ENCODE assay signal across 11 cellular contexts in genomic region chr22:41825376-41825775, GRCh38. TPM values are rescaled to one million over a fixed set of nuclear protein-coding genes. Genes with fewer than 3 reads are reported as not detected.
DNase-seq lines count a peak whose midpoint lies in the region; ATAC-seq, FAIRE-seq and TF ChIP-seq lines count a peak whose summit lies in the region.
"Had no signal": no experiment of that assay in that cellular context is flagged by ENCODE, and none has a peak within 500 bp of the region (broad histone marks: within the 10 kb centered on the region; RNA-seq: fewer than 3 reads in every experiment).

No MANE protein-coding gene starts in this region.

- H3K4me1 ChIP-seq in astrocyte (ENCODE audit: insufficient read depth, low read length) (peaks cover 24% of the 10 kb centered on the region), tibial nerve (peaks cover 0 to 32% (median 24%) of the 10 kb centered on the region in 4 donors)

- no peak for TF ChIP-seq EP300 in tibial nerve (IDR thresholded peaks at IDR 0.05)

- peak overlapping the region; percentile 43 for H3K4me2 ChIP-seq in astrocyte (ENCODE audit: low read length)

- H3K9me3 Mint-ChIP-seq in activated naive CD4-positive, alpha-beta T cell treated with anti-CD3 and anti-CD28 coated beads, Interleukin-2, amount 50 U/mL, for 24 hours = no peaks in the 10 kb centered on the region
- H3K9me3 Mint-ChIP-seq in activated naive CD4-positive, alpha-beta T cell treated with anti-CD3 and anti-CD28 coated beads, Interleukin-2, amount 10 ng/mL, durations not matched to agents 7 days and 5 days = peaks cover 3% of the 10 kb centered on the region
- H3K9me3 Mint-ChIP-seq in astrocyte (ENCODE audit: unreplicated experiment) (peaks cover 2% of the 10 kb centered on the region), memory B cell (no peaks in the 10 kb centered on the region)

- H3K36me3 ChIP-seq in astrocyte (ENCODE audit: insufficient read depth, low read length) (no peaks in the 10 kb centered on the region), tibial nerve (no peaks in the 10 kb centered on the region)

- no peaks in the 10 kb centered on the region for H3K9me3 ChIP-seq in astrocyte (ENCODE audit: insufficient read depth, low read depth, low read length)
- no peaks in the 10 kb centered on the region for H3K9me3 ChIP-seq in tibial nerve

- H3K27ac ChIP-seq in astrocyte (ENCODE audit: low read depth, low read length) (no peak overlapping the region), tibial nerve (peak overlapping the region; percentile 9 to 85 (median 62))

- H3K27me3 ChIP-seq in astrocyte (ENCODE audit: insufficient read depth, low read length) (no peaks in the 10 kb centered on the region), tibial nerve (no peaks in the 10 kb centered on the region)

- H3K27ac Mint-ChIP-seq in activated naive CD4-positive, alpha-beta T cell treated with anti-CD3 and anti-CD28 coated beads, Interleukin-2, amount 50 U/mL, for 24 hours = peak overlapping the region; percentile 76
- H3K27ac Mint-ChIP-seq in activated naive CD4-positive, alpha-beta T cell treated with anti-CD3 and anti-CD28 coated beads, Interleukin-2, amount 10 ng/mL, durations not matched to agents 7 days and 5 days = no peak overlapping the region
- H3K27ac Mint-ChIP-seq in astrocyte (ENCODE audit: unreplicated experiment) (no peak overlapping the region), memory B cell (peak overlapping the region; percentile 3)

- CTCF ChIA-PET in activated naive CD4-positive, alpha-beta T cell treated with anti-CD3 and anti-CD28 coated beads, Interleukin-2, amount 10 ng/mL, durations not matched to agents 7 days and 5 days (lab: Charles Lee) = interaction anchor here (1.5 kb wide), 1 partner anchor 115 kb away, joined by 5 read pairs; no protein-coding TSS in a partner anchor

- intact Hi-C loops in left colon (cut with DNase I, micrococcal nuclease) = no loop called here

- H3K4me3 ChIP-seq in astrocyte (ENCODE audit: insufficient read depth, low read depth, low read length) (no peak overlapping the region), tibial nerve (no peak overlapping the region)

- no peaks in the 10 kb centered on the region for H3K79me2 ChIP-seq in astrocyte (ENCODE audit: insufficient read depth, low read length)

- no peak for DNase-seq in activated naive CD4-positive, alpha-beta T cell treated with anti-CD3 and anti-CD28 coated beads, Interleukin-2, amount 10 ng/mL, durations not matched to agents 7 days and 5 days
- DNase-seq in astrocyte (ENCODE audit: low read depth) = peak; percentile 41
- DNase-seq in memory B cell (ENCODE audit: low spot score in 2 of 2) = no peak
- no peak for DNase-seq in tibial nerve (ENCODE audit: low spot score in 2 of 2)
- no peak for DNase-seq in left colon
- no peak for DNase-seq in GM13977 (ENCODE audit: low spot score)
- DNase-seq in SW480 (ENCODE audit: low spot score) = no peak
- DNase-seq: NCI-H1092, NCI-H526 treated with DMSO at 0.1 percent for 48 hours, SHP77 treated with DMSO at 0.1 percent for 48 hours had no signal

- H4K20me1 ChIP-seq in astrocyte (ENCODE audit: insufficient read depth, low read length) = no peaks in the 10 kb centered on the region

- ATAC-seq in memory B cell (ENCODE audit: low read depth) (no peak), left colon (no peak)

- in situ Hi-C loops in GM13977 (cut with MboI; ENCODE audit: low pct_unique_long_range_greater_than_20kb, low sequenced_read_pairs, unreplicated experiment) = no loop called here

- no peak for TF ChIP-seq POLR2A in tibial nerve (IDR thresholded peaks at IDR 0.05)

- no peak overlapping the region for H2AFZ ChIP-seq in astrocyte (ENCODE audit: low read depth, low read length)

- H3K9ac ChIP-seq in astrocyte (ENCODE audit: low read length) = peak overlapping the region; percentile 18

- FAIRE-seq in astrocyte (lab: Jason Lieb, UNC) = no peak

- 51 to 55% methylated on average over 7 of the region's 7 CpGs for WGBS in tibial nerve, 2 donors

- H3K27me3 Mint-ChIP-seq in activated naive CD4-positive, alpha-beta T cell treated with anti-CD3 and anti-CD28 coated beads, Interleukin-2, amount 50 U/mL, for 24 hours = no peaks in the 10 kb centered on the region
- no peaks in the 10 kb centered on the region for H3K27me3 Mint-ChIP-seq in activated naive CD4-positive, alpha-beta T cell treated with anti-CD3 and anti-CD28 coated beads, Interleukin-2, amount 10 ng/mL, durations not matched to agents 7 days and 5 days
- H3K27me3 Mint-ChIP-seq in astrocyte (ENCODE audit: low read depth, unreplicated experiment) (no peaks in the 10 kb centered on the region), memory B cell (no peaks in the 10 kb centered on the region)

- TF ChIP-seq CTCF in astrocyte (IDR thresholded peaks at IDR 0.05; ENCODE audit: insufficient read depth, low read depth, low read length) (no peak), tibial nerve (IDR thresholded peaks at IDR 0.05) (no peak), GM13977 (IDR thresholded peaks at IDR 0.05; ENCODE audit: extremely low read depth, insufficient read depth, missing control alignments) (no peak)

- H3K4me1 Mint-ChIP-seq in activated naive CD4-positive, alpha-beta T cell treated with anti-CD3 and anti-CD28 coated beads, Interleukin-2, amount 50 U/mL, for 24 hours = peaks cover 42% of the 10 kb centered on the region
- H3K4me1 Mint-ChIP-seq in activated naive CD4-positive, alpha-beta T cell treated with anti-CD3 and anti-CD28 coated beads, Interleukin-2, amount 10 ng/mL, durations not matched to agents 7 days and 5 days = peaks cover 6% of the 10 kb centered on the region
- peaks cover 35% of the 10 kb centered on the region for H3K4me1 Mint-ChIP-seq in astrocyte (ENCODE audit: low read depth, unreplicated experiment)
- H3K4me1 Mint-ChIP-seq in memory B cell = peaks cover 10% of the 10 kb centered on the region

- no peak overlapping the region for H3K4me3 Mint-ChIP-seq in activated naive CD4-positive, alpha-beta T cell treated with anti-CD3 and anti-CD28 coated beads, Interleukin-2, amount 50 U/mL, for 24 hours
- no peak overlapping the region for H3K4me3 Mint-ChIP-seq in activated naive CD4-positive, alpha-beta T cell treated with anti-CD3 and anti-CD28 coated beads, Interleukin-2, amount 10 ng/mL, durations not matched to agents 7 days and 5 days
- H3K4me3 Mint-ChIP-seq in astrocyte (ENCODE audit: unreplicated experiment) (peak overlapping the region; percentile 34), memory B cell (no peak overlapping the region)

- H3K36me3 Mint-ChIP-seq in activated naive CD4-positive, alpha-beta T cell treated with anti-CD3 and anti-CD28 coated beads, Interleukin-2, amount 50 U/mL, for 24 hours = no peaks in the 10 kb centered on the region
- peaks cover 23% of the 10 kb centered on the region for H3K36me3 Mint-ChIP-seq in activated naive CD4-positive, alpha-beta T cell treated with anti-CD3 and anti-CD28 coated beads, Interleukin-2, amount 10 ng/mL, durations not matched to agents 7 days and 5 days
- H3K36me3 Mint-ChIP-seq in astrocyte (ENCODE audit: low read depth, unreplicated experiment) = peaks cover 4% of the 10 kb centered on the region
- peaks cover 7% of the 10 kb centered on the region for H3K36me3 Mint-ChIP-seq in memory B cell

RNA-seq across cellular contexts. Expression of gene SREBF2, which starts 7.5 kb away (rescaled TPM):
- 72.5 and 83.9 TPM in 2 replicates for total RNA-seq in astrocyte
- total RNA-seq in tibial nerve = 100 to 1,000 TPM in 3 of 4 donors, 10 to 100 TPM in 1; 73.5 to 157 (median 129) TPM
- 100 to 1,000 TPM; 172 to 215 TPM for total RNA-seq in left colon

RNA-seq across cellular contexts. Expression of gene CCDC134, which starts 24.9 kb away (rescaled TPM):
- total RNA-seq in astrocyte = 7.7 and 11.3 TPM in 2 replicates
- 1 to 10 TPM; 6.5 to 9.6 (median 8.2) TPM for total RNA-seq in tibial nerve
- 10 to 100 TPM in 1 of 2 donors, 1 to 10 TPM in 1; 8.8 to 11.0 TPM for total RNA-seq in left colon

Comparison
In these comparisons a context has a peak if more than half of its experiments do, and no peak if none do; other contexts are left out.
1. H3K27ac Mint-ChIP-seq: peak in activated naive CD4-positive, alpha-beta T cell treated with anti-CD3 and anti-CD28 coated beads, Interleukin-2, amount 50 U/mL, for 24 hours (single experiment) and memory B cell (single experiment); none in activated naive CD4-positive, alpha-beta T cell treated with anti-CD3 and anti-CD28 coated beads, Interleukin-2, amount 10 ng/mL, durations not matched to agents 7 days and 5 days (single experiment) and astrocyte (single experiment).